Comparison of ENCODE assay signal across 11 cellular contexts in the genomic region with DNA sequence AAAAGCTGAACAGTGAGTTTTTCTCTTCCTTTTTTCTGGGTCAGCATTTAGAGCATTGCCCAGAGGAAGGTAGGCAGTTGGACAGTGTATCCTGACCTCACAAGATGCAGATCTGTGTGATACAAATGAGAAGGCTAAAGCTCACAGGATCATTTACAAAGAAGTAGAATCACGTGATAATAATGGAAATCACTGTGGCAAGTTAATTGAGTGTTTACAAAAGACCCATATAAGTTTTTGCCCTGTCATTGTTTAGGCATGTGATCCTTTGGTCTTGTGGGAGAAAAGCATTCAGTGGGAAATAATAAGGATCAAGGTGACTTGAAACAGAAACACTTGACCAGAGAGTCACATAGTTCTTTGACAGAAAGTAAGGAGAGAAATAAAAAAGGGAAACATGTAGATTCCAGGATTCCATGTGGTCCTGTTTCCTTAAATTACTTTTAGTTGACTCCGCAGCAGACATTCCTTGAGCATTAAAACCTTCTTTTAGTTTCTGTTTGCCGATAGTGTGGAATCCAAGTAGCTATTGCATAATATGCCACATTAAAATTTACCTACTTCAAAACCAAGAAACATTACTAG.
DNase-seq lines count a peak whose midpoint lies in the region; ATAC-seq and TF ChIP-seq lines count a peak whose summit lies in the region.
"Had no signal": no experiment of that assay in that cellular context is flagged by ENCODE, and none has a peak within 500 bp of the region (broad histone marks: within the 10 kb centered on the region; RNA-seq: fewer than 3 reads in every experiment).

No MANE protein-coding gene starts in this region.

- ATAC-seq in gastrocnemius medialis (peak; percentile 39 to 42), T-helper 17 cell (no peak)

- TF ChIP-seq POLR2A in gastrocnemius medialis (IDR thresholded peaks at IDR 0.05), result no peak

- H3K4me3 Mint-ChIP-seq in T-helper 17 cell, result no peak overlapping the region

- DNase-seq in Daoy (ENCODE audit: low read depth), result peak; percentile 19
- peak; percentile 30 for DNase-seq in SW480 (ENCODE audit: low spot score)
- peak; percentile 92 for DNase-seq in fibroblast of villous mesenchyme (ENCODE audit: low read depth)
- no peak for DNase-seq in gastrocnemius medialis
- DNase-seq in KG1 (lab: John Stamatoyannopoulos, UW), result no peak
- DNase-seq in stimulated activated CD4-positive, alpha-beta T cell treated with anti-CD3 and anti-CD28 coated beads, Interleukin-2, amount 100 ng/mL, for 24 hours, result no peak
- DNase-seq in T-helper 17 cell, result no peak
- no peak for DNase-seq in Karpas-422
- DNase-seq: NCI-H1436 treated with DMSO at 0.1 percent for 48 hours had no signal

- in situ Hi-C loops in gastrocnemius medialis (cut with MboI; ENCODE audit: low sequenced_read_pairs in 4 of 4), result no loop called here

- peak overlapping the region; percentile 38 for H3K4me3 ChIP-seq in fibroblast of villous mesenchyme (ENCODE audit: low read depth, low read length)
- no peak overlapping the region for H3K4me3 ChIP-seq in gastrocnemius medialis
- H3K4me3 ChIP-seq in Karpas-422 (ENCODE audit: low read length), result no peak overlapping the region
- H3K4me3 ChIP-seq: skin epidermis, tibial nerve had no signal

- intact Hi-C loops in gastrocnemius medialis (cut with DNase I; ENCODE audit: low total_unique reads), result no loop called here

- no peak overlapping the region for H2AFZ ChIP-seq in Karpas-422 (ENCODE audit: low read length)

- H3K9me2 ChIP-seq in Karpas-422 (replicated peaks; ENCODE audit: insufficient read depth, low read length), result no peaks in the 10 kb centered on the region

- H3K4me1 Mint-ChIP-seq in T-helper 17 cell, result peaks cover 3% of the 10 kb centered on the region

- H3K4me2 ChIP-seq in Karpas-422 (ENCODE audit: low read depth, low read length, poor library complexity, severe bottlenecking), result no peak overlapping the region

- no peak overlapping the region for H3K27ac Mint-ChIP-seq in T-helper 17 cell

- H3K27me3 ChIP-seq in gastrocnemius medialis, result no peaks in the 10 kb centered on the region
- H3K27me3 ChIP-seq in Karpas-422 (ENCODE audit: low read length), result no peaks in the 10 kb centered on the region
- H3K27me3 ChIP-seq: tibial nerve had no signal

- H3K36me3 ChIP-seq in gastrocnemius medialis, result peaks cover 0 to 33% of the 10 kb centered on the region in 2 donors
- peaks cover 41% of the 10 kb centered on the region; the same call in 1 of the 2 replicates for H3K36me3 ChIP-seq in Karpas-422 (ENCODE audit: insufficient read depth, low read length)

- H3K79me2 ChIP-seq in Karpas-422 (ENCODE audit: low read length), result peaks cover 41% of the 10 kb centered on the region

- H3K27me3 Mint-ChIP-seq in T-helper 17 cell, result no peaks in the 10 kb centered on the region

- H3K4me1 ChIP-seq in gastrocnemius medialis, result peaks cover 0 to 8% of the 10 kb centered on the region in 2 donors
- peaks cover 10% of the 10 kb centered on the region for H3K4me1 ChIP-seq in Karpas-422 (ENCODE audit: low read length)
- H3K4me1 ChIP-seq: tibial nerve had no signal

- no peaks in the 10 kb centered on the region for H4K20me1 ChIP-seq in Karpas-422 (ENCODE audit: insufficient read depth, low read depth, low read length)

- H3K36me3 Mint-ChIP-seq in T-helper 17 cell (ENCODE audit: low read depth), result peaks cover 2% of the 10 kb centered on the region

- H3K9me3 ChIP-seq in gastrocnemius medialis, result no peaks in the 10 kb centered on the region
- no peaks in the 10 kb centered on the region for H3K9me3 ChIP-seq in T-helper 17 cell (ENCODE audit: control insufficient read depth, low read length, poor library complexity, severe bottlenecking)
- H3K9me3 ChIP-seq in Karpas-422 (ENCODE audit: low read length), result no peaks in the 10 kb centered on the region
- H3K9me3 ChIP-seq: tibial nerve had no signal

- no peak overlapping the region for H3K9ac ChIP-seq in Karpas-422 (ENCODE audit: low read length)

- TF ChIP-seq CTCF in fibroblast of villous mesenchyme (IDR thresholded peaks at IDR 0.05; ENCODE audit: insufficient read depth, low read depth, low read length), result no peak
- TF ChIP-seq CTCF in gastrocnemius medialis (IDR thresholded peaks at IDR 0.05 in 4 of 5, conservative IDR thresholded peaks at IDR 0.05 in 1 of 5), result no peak

- peak overlapping the region; percentile 3 to 62 (median 20) for H3K27ac ChIP-seq in gastrocnemius medialis
- H3K27ac ChIP-seq in Karpas-422 (ENCODE audit: low read length), result no peak overlapping the region
- H3K27ac ChIP-seq: tibial nerve had no signal

Comparison
In these comparisons a context has a peak if more than half of its experiments do, and no peak if none do; other contexts are left out.
1. DNase-seq: peak in Daoy (single experiment), SW480 (single experiment) and fibroblast of villous mesenchyme (single experiment); none in gastrocnemius medialis (0 of 2), KG1 (single experiment), stimulated activated CD4-positive, alpha-beta T cell treated with anti-CD3 and anti-CD28 coated beads, Interleukin-2, amount 100 ng/mL, for 24 hours (0 of 2), T-helper 17 cell (0 of 3) and Karpas-422 (single experiment).